ENCODE assay signal across 2 cellular contexts in the genomic region with DNA sequence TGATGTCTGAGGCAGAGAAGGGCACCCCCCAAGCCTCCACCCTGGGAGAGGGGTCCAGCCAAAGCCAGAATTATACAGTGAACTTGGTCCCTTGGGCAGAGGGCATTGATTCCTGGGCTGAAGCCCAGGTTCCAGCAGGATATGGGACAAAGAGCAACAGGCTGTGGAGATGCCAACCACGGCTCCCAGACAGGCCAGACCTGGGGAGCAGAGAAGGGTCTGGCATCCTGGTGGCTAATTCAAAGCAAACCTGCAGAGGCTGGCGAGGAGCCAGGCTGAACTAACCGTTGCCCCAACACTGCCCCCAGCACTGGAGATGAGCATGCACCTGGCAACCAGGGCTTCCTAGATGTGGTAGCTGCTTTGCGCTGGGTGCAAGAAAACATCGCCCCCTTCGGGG.
A peak's percentile ranks its signal among the peaks of the same experiment; 100 is the strongest.
TF ChIP-seq lines count a peak whose summit lies in the region.

No MANE protein-coding gene starts in this region.

TF ChIP-seq in liver, 16 proteins besides CTCF, POLR2A, EP300 and RAD21:
- TF ChIP-seq EGR1 (IDR thresholded peaks at IDR 0.05; ENCODE audit: low read depth in 2 of 2) (peak in 1 of 2 donors; percentile 47), HNF4G (IDR thresholded peaks at IDR 0.05) (peak; percentile 99), FOXA1 (IDR thresholded peaks at IDR 0.05) (peak; percentile 52), HNF4A (conservative IDR thresholded peaks at IDR 0.05) (peak; percentile 99 to 100), SP1 (IDR thresholded peaks at IDR 0.05) (peak; percentile 98), ZBTB33 (IDR thresholded peaks at IDR 0.05) (no peak), FOXA2 (IDR thresholded peaks at IDR 0.05) (no peak), ATF3 (IDR thresholded peaks at IDR 0.05) (no peak), JUND (IDR thresholded peaks at IDR 0.05) (peak in 1 of 2 donors; percentile 82), GABPA (IDR thresholded peaks at IDR 0.05 in 1 of 2, conservative IDR thresholded peaks at IDR 0.05 in 1 of 2) (peak in 1 of 2 donors; percentile 37), YY1 (IDR thresholded peaks at IDR 0.05) (peak; percentile 65), RXRA (IDR thresholded peaks at IDR 0.05) (peak; percentile 97), TAF1 (conservative IDR thresholded peaks at IDR 0.05) (no peak), NR2F2 (IDR thresholded peaks at IDR 0.05) (peak; percentile 24)
- TF ChIP-seq, protein P1, sequence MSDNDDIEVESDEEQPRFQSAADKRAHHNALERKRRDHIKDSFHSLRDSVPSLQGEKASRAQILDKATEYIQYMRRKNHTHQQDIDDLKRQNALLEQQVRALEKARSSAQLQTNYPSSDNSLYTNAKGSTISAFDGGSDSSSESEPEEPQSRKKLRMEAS (IDR thresholded peaks at IDR 0.05): peak; percentile 81
- TF ChIP-seq, protein P2, sequence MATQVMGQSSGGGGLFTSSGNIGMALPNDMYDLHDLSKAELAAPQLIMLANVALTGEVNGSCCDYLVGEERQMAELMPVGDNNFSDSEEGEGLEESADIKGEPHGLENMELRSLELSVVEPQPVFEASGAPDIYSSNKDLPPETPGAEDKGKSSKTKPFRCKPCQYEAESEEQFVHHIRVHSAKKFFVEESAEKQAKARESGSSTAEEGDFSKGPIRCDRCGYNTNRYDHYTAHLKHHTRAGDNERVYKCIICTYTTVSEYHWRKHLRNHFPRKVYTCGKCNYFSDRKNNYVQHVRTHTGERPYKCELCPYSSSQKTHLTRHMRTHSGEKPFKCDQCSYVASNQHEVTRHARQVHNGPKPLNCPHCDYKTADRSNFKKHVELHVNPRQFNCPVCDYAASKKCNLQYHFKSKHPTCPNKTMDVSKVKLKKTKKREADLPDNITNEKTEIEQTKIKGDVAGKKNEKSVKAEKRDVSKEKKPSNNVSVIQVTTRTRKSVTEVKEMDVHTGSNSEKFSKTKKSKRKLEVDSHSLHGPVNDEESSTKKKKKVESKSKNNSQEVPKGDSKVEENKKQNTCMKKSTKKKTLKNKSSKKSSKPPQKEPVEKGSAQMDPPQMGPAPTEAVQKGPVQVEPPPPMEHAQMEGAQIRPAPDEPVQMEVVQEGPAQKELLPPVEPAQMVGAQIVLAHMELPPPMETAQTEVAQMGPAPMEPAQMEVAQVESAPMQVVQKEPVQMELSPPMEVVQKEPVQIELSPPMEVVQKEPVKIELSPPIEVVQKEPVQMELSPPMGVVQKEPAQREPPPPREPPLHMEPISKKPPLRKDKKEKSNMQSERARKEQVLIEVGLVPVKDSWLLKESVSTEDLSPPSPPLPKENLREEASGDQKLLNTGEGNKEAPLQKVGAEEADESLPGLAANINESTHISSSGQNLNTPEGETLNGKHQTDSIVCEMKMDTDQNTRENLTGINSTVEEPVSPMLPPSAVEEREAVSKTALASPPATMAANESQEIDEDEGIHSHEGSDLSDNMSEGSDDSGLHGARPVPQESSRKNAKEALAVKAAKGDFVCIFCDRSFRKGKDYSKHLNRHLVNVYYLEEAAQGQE (IDR thresholded peaks at IDR 0.05): peak; percentile 87

TF ChIP-seq in HepG2, 621 proteins besides CTCF, POLR2A, EP300 and RAD21:
- TF ChIP-seq ZNF326 (CRISPR knock-in tag; IDR thresholded peaks at IDR 0.05; ENCODE audit: borderline replicate concordance): no peak
- no peak for TF ChIP-seq NR1H2 (CRISPR knock-in tag; IDR thresholded peaks at IDR 0.05; ENCODE audit: borderline replicate concordance, low read depth)
- no peak for TF ChIP-seq ZNF512B (CRISPR knock-in tag; IDR thresholded peaks at IDR 0.05; ENCODE audit: borderline replicate concordance)
- TF ChIP-seq NFE2L1 (CRISPR knock-in tag; IDR thresholded peaks at IDR 0.05; ENCODE audit: borderline replicate concordance): no peak
- no peak for TF ChIP-seq ZNF558 (CRISPR knock-in tag; IDR thresholded peaks at IDR 0.05; ENCODE audit: borderline replicate concordance)
- no peak for TF ChIP-seq CREM (IDR thresholded peaks at IDR 0.05)
- TF ChIP-seq CREM (CRISPR knock-in tag; IDR thresholded peaks at IDR 0.05): no peak
